In the genomic region with DNA sequence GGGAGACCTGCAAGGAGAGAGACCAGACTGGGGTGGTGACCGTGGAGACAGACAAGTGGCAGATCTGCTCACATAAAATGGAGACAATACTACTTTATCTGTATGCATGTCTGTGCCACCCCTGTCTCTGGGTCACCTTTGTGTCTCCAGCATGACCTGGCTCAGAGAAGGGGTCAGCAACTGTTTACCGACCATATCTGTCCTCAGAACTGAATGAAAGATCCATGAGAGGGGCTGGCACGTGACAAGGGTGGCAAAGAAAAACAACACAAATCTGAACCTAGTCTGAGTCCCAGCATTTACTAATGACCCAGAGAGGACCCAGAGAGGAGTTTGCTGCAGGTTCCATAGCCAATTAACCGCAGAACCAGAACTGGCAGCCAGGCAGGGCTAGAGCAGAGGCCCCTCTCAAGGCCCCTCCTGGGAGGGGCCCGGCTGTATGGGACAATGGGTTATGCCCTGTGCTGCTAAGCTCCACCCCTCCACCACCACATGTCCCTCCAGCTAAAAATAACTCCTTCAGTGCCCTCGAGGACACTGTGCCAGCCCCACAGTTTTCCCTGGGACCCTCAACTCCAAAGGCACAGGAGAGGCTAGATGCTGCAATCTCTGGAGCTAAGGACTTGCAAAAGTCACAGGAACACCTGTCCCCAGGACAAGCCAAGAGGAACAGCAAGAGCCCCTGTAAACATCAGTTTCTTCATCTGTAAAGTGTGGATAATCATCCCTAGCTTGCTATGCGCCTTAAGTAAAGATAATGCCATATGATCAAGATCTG, we compare ENCODE assay signal across 10 cellular contexts. TPM values are rescaled to one million over a fixed set of nuclear protein-coding genes. Genes with fewer than 3 reads are reported as not detected.
DNase-seq lines count a peak whose midpoint lies in the region; ATAC-seq, FAIRE-seq and TF ChIP-seq lines count a peak whose summit lies in the region.
"Had no signal": no experiment of that assay in that cellular context is flagged by ENCODE, and none has a peak within 500 bp of the region (broad histone marks: within the 10 kb centered on the region; RNA-seq: fewer than 3 reads in every experiment).

No MANE protein-coding gene starts in this region.

- no peak for DNase-seq in stimulated activated naive CD8-positive, alpha-beta T cell treated with anti-CD3 and anti-CD28 coated beads, Interleukin-15, Interleukin-2, amounts not matched to agents 100 U/mL and 50 U/mL, for 24 hours
- DNase-seq in Panc1 (ENCODE audit: low read depth, low spot score) (no peak), heart left ventricle (peak in 3 of 5 donors; percentile 27 to 63 (median 36)), NCI-H146 treated with DMSO at 0.1 percent for 48 hours (lab: John Stamatoyannopoulos, UW; ENCODE audit: unreplicated experiment) (no peak), frontal cortex (ENCODE audit: low spot score in 2 of 2) (no peak), dedifferentiated amniotic fluid mesenchymal stem cell (ENCODE audit: extremely low spot score) (no peak)

- no peak for ATAC-seq in stimulated activated naive CD8-positive, alpha-beta T cell treated with anti-CD3 and anti-CD28 coated beads, Interleukin-15, Interleukin-2, amounts not matched to agents 100 U/mL and 50 U/mL, for 24 hours
- ATAC-seq in Panc1 (no peak), heart left ventricle (peak; percentile 21 to 60 (median 45)), GM18861 (IDR thresholded peaks at IDR 0.05; ENCODE audit: unreplicated experiment) (no peak)

- H3K36me3 Mint-ChIP-seq in stimulated activated naive CD8-positive, alpha-beta T cell treated with anti-CD3 and anti-CD28 coated beads, Interleukin-15, Interleukin-2, amounts not matched to agents 100 ng/mL and 50 ng/mL, for 24 hours (ENCODE audit: low read depth): peaks cover 14% of the 10 kb centered on the region

- H3K4me3 Mint-ChIP-seq in stimulated activated naive CD8-positive, alpha-beta T cell treated with anti-CD3 and anti-CD28 coated beads, Interleukin-15, Interleukin-2, amounts not matched to agents 100 ng/mL and 50 ng/mL, for 24 hours: no peak overlapping the region

- H3K27ac Mint-ChIP-seq in stimulated activated naive CD8-positive, alpha-beta T cell treated with anti-CD3 and anti-CD28 coated beads, Interleukin-15, Interleukin-2, amounts not matched to agents 100 ng/mL and 50 ng/mL, for 24 hours: peak overlapping the region; percentile 95

- CTCF ChIA-PET in Panc1 (lab: Charles Lee): interaction anchor here (0.6 kb wide), 1 partner anchor 469 kb away, joined by 3 read pairs; no protein-coding TSS in a partner anchor

- POLR2A ChIA-PET in Panc1 (lab: Charles Lee): no interaction called here

- TF ChIP-seq CTCF in Panc1 (IDR thresholded peaks at IDR 0.05): no peak
- no peak for TF ChIP-seq CTCF in heart left ventricle (IDR thresholded peaks at IDR 0.05)

- TF ChIP-seq POLR2A in heart left ventricle (IDR thresholded peaks at IDR 0.05): no peak

- in situ Hi-C loops in Panc1 (cut with HindIII; ENCODE audit: low pct_unique_long_range_greater_than_20kb, low sequenced_read_pairs): no loop called here

- peak overlapping the region; percentile 39; the same call in 1 of the 2 replicates for H3K27ac ChIP-seq in Panc1 (ENCODE audit: low read length)
- peak overlapping the region in 6 of 12 donors; percentile 22 to 62 (median 34) for H3K27ac ChIP-seq in heart left ventricle

- WGBS in heart left ventricle, 4 donors: 51 to 55% (median 53%) methylated on average over 7 of the region's 7 CpGs

- no TSS peak for BruUV-seq in Panc1 (replicated peaks; lab: Mats Ljungman, UMichigan)

- H3K27me3 ChIP-seq in Panc1 (ENCODE audit: control insufficient read depth, insufficient read depth, low read length): no peaks in the 10 kb centered on the region
- H3K27me3 ChIP-seq in heart left ventricle: no peaks in the 10 kb centered on the region

- FAIRE-seq in frontal cortex (lab: Jason Lieb, UNC): no peak
- FAIRE-seq: urothelium cell line had no signal

- H3K36me3 ChIP-seq in Panc1 (ENCODE audit: control insufficient read depth, insufficient read depth, low read length) (no peaks in the 10 kb centered on the region), heart left ventricle (no peaks in the 10 kb centered on the region)

- peaks cover 10% of the 10 kb centered on the region for H3K4me1 Mint-ChIP-seq in stimulated activated naive CD8-positive, alpha-beta T cell treated with anti-CD3 and anti-CD28 coated beads, Interleukin-15, Interleukin-2, amounts not matched to agents 100 ng/mL and 50 ng/mL, for 24 hours (ENCODE audit: low read depth)

- H3K4me1 ChIP-seq in Panc1 (ENCODE audit: control insufficient read depth, insufficient read depth, low read length) (peaks cover 28% of the 10 kb centered on the region), heart left ventricle (peaks cover 0 to 34% (median 16%) of the 10 kb centered on the region in 12 donors)

- intact Hi-C loops in Panc1 (cut with micrococcal nuclease; ENCODE audit: unreplicated experiment): loop anchor here (10.0 kb wide), 1 partner anchor 106 kb away; no protein-coding TSS in a partner anchor
- intact Hi-C loops in heart left ventricle (cut with DNase I): loop anchor here in 3 of 10 donors (5.0 to 10.0 kb wide), 4 partner anchors 39 to 406 kb away; partner anchors contain the start of genes ITCH (in 1 of the 3) and TP53INP2 (in 1 of the 3)

- no peaks in the 10 kb centered on the region for H3K27me3 Mint-ChIP-seq in stimulated activated naive CD8-positive, alpha-beta T cell treated with anti-CD3 and anti-CD28 coated beads, Interleukin-15, Interleukin-2, amounts not matched to agents 100 ng/mL and 50 ng/mL, for 24 hours

- no peaks in the 10 kb centered on the region for H3K9me3 Mint-ChIP-seq in stimulated activated naive CD8-positive, alpha-beta T cell treated with anti-CD3 and anti-CD28 coated beads, Interleukin-15, Interleukin-2, amounts not matched to agents 100 ng/mL and 50 ng/mL, for 24 hours

- peak overlapping the region; percentile 1 to 81; a peak in 1 of 4 replicates for H3K4me3 ChIP-seq in Panc1 (ENCODE audit: low read depth in 2 of 2, low read length in 2 of 2)
- peak overlapping the region in 1 of 12 donors; percentile 3 for H3K4me3 ChIP-seq in heart left ventricle

- H3K9me3 ChIP-seq in Panc1 (ENCODE audit: control insufficient read depth, insufficient read depth, low read depth, low read length) (no peaks in the 10 kb centered on the region), heart left ventricle (no peaks in the 10 kb centered on the region)

RNA-seq across cellular contexts. Expression of gene AHCY, which starts 2.2 kb away (rescaled TPM):
- total RNA-seq in Panc1 (2021; ENCODE audit: unreplicated experiment): 171 TPM
- 207 TPM for polyA plus RNA-seq in Panc1 (2012; ENCODE audit: insufficient read length)
- total RNA-seq in heart left ventricle: 100 to 1,000 TPM in 1 of 9 donors, 10 to 100 TPM in 8; 48.3 to 132 (median 57.2) TPM
- 10 to 100 TPM; 64.4 to 98.4 TPM for polyA plus RNA-seq in heart left ventricle
- total RNA-seq in frontal cortex: 50.5 TPM

RNA-seq across cellular contexts. Expression of gene ASIP, which starts 59.8 kb away (rescaled TPM):
- total RNA-seq in Panc1 (2021; ENCODE audit: unreplicated experiment) (not detected), heart left ventricle (10 to 100 TPM in 6 of 9 donors, 1 to 10 TPM in 3; 3.4 to 23.2 (median 10.4) TPM), frontal cortex (not detected)
- not detected for polyA plus RNA-seq in Panc1 (2012; ENCODE audit: insufficient read length)
- 100 to 1,000 TPM in 1 of 2 donors, under 1 TPM in 1; 0.75 to 117 TPM for polyA plus RNA-seq in heart left ventricle
- total RNA-seq: renal cortical epithelial cell had no signal

Comparison
In these comparisons a context has a peak if more than half of its experiments do, and no peak if none do; other contexts are left out.
1. ATAC-seq: peak in heart left ventricle (4 of 4); none in stimulated activated naive CD8-positive, alpha-beta T cell treated with anti-CD3 and anti-CD28 coated beads, Interleukin-15, Interleukin-2, amounts not matched to agents 100 U/mL and 50 U/mL, for 24 hours (single experiment), Panc1 (single experiment) and GM18861 (single experiment).
2. DNase-seq: peak in heart left ventricle (3 of 5); none in stimulated activated naive CD8-positive, alpha-beta T cell treated with anti-CD3 and anti-CD28 coated beads, Interleukin-15, Interleukin-2, amounts not matched to agents 100 U/mL and 50 U/mL, for 24 hours (single experiment), Panc1 (single experiment), NCI-H146 treated with DMSO at 0.1 percent for 48 hours (single experiment), frontal cortex (0 of 2) and dedifferentiated amniotic fluid mesenchymal stem cell (single experiment).